8 cellular contexts compared by ENCODE assay signal in genomic region chr6:113414511-113414910, GRCh38.
DNase-seq lines count a peak whose midpoint lies in the region; ATAC-seq, FAIRE-seq and TF ChIP-seq lines count a peak whose summit lies in the region.

No MANE protein-coding gene starts in this region.

- FAIRE-seq in astrocyte (lab: Jason Lieb, UNC): peak; percentile 37

- no peak overlapping the region for H3K4me2 ChIP-seq in astrocyte (ENCODE audit: low read length)

- no peak overlapping the region for H3K27ac Mint-ChIP-seq in astrocyte (ENCODE audit: unreplicated experiment)
- H3K27ac Mint-ChIP-seq in effector memory CD8-positive, alpha-beta T cell: no peak overlapping the region

- peaks cover 5% of the 10 kb centered on the region for H3K4me1 ChIP-seq in astrocyte (ENCODE audit: insufficient read depth, low read length)

- no peak for ATAC-seq in HG02623 (IDR thresholded peaks at IDR 0.05; ENCODE audit: unreplicated experiment)
- ATAC-seq in GM21528 (IDR thresholded peaks at IDR 0.05; ENCODE audit: low FRiP score, unreplicated experiment): no peak
- no peak for ATAC-seq in effector memory CD8-positive, alpha-beta T cell (replicated peaks)

- H3K36me3 ChIP-seq in astrocyte (ENCODE audit: insufficient read depth, low read length): no peaks in the 10 kb centered on the region

- H3K79me2 ChIP-seq in astrocyte (ENCODE audit: insufficient read depth, low read length): no peaks in the 10 kb centered on the region

- no peaks in the 10 kb centered on the region for H3K9me3 ChIP-seq in astrocyte (ENCODE audit: insufficient read depth, low read depth, low read length)

- no peak overlapping the region for H2AFZ ChIP-seq in astrocyte (ENCODE audit: low read depth, low read length)

- H3K4me1 Mint-ChIP-seq in astrocyte (ENCODE audit: low read depth, unreplicated experiment): peaks cover 11% of the 10 kb centered on the region
- H3K4me1 Mint-ChIP-seq in effector memory CD8-positive, alpha-beta T cell (ENCODE audit: low read depth in 2 of 2): no peaks in the 10 kb centered on the region

- peak; percentile 61 for DNase-seq in AG08395 (ENCODE audit: low spot score)
- peak; percentile 1 for DNase-seq in KBM-7
- DNase-seq in astrocyte (ENCODE audit: low read depth): peak; percentile 73
- DNase-seq in kidney glomerular epithelial cell (lab: John Stamatoyannopoulos, UW): peak; percentile 51
- no peak for DNase-seq in effector memory CD8-positive, alpha-beta T cell
- no peak for DNase-seq in NCI-H1930 (lab: John Stamatoyannopoulos, UW)

- no peaks in the 10 kb centered on the region for H3K27me3 ChIP-seq in astrocyte (ENCODE audit: insufficient read depth, low read length)

- peak overlapping the region; percentile 22 for H3K27ac ChIP-seq in astrocyte (ENCODE audit: low read depth, low read length)

- no peak overlapping the region for H3K4me3 ChIP-seq in astrocyte (ENCODE audit: insufficient read depth, low read depth, low read length)

- no peak overlapping the region for H3K9ac ChIP-seq in astrocyte (ENCODE audit: low read length)

- in situ Hi-C loops in KBM-7 (cut with MboI; ENCODE audit: low pct_unique_long_range_greater_than_20kb, low sequenced_read_pairs): no loop called here

- TF ChIP-seq CTCF in astrocyte (IDR thresholded peaks at IDR 0.05; ENCODE audit: insufficient read depth, low read depth, low read length): peak; percentile 71

- no peak overlapping the region for H3K4me3 Mint-ChIP-seq in astrocyte (ENCODE audit: unreplicated experiment)
- H3K4me3 Mint-ChIP-seq in effector memory CD8-positive, alpha-beta T cell: no peak overlapping the region

- no peaks in the 10 kb centered on the region for H3K36me3 Mint-ChIP-seq in astrocyte (ENCODE audit: low read depth, unreplicated experiment)
- no peaks in the 10 kb centered on the region for H3K36me3 Mint-ChIP-seq in effector memory CD8-positive, alpha-beta T cell (ENCODE audit: insufficient read depth)

- no peaks in the 10 kb centered on the region for H4K20me1 ChIP-seq in astrocyte (ENCODE audit: insufficient read depth, low read length)

- H3K27me3 Mint-ChIP-seq in astrocyte (ENCODE audit: low read depth, unreplicated experiment): no peaks in the 10 kb centered on the region
- no peaks in the 10 kb centered on the region for H3K27me3 Mint-ChIP-seq in effector memory CD8-positive, alpha-beta T cell

- no peaks in the 10 kb centered on the region for H3K9me3 Mint-ChIP-seq in astrocyte (ENCODE audit: unreplicated experiment)
- H3K9me3 Mint-ChIP-seq in effector memory CD8-positive, alpha-beta T cell: no peaks in the 10 kb centered on the region

Comparison
In these comparisons a context has a peak if more than half of its experiments do, and no peak if none do; other contexts are left out.
1. DNase-seq: peak in AG08395 (single experiment), KBM-7 (single experiment), astrocyte (single experiment) and kidney glomerular epithelial cell (single experiment); none in effector memory CD8-positive, alpha-beta T cell (0 of 3) and NCI-H1930 (0 of 2).